In genomic region chr5:171963416-171963815, GRCh38 we compare ENCODE assay signal across 21 cellular contexts.
"Had no signal": no experiment of that assay in that cellular context is flagged by ENCODE, and none has a peak within 500 bp of the region (broad histone marks: within the 10 kb centered on the region; RNA-seq: fewer than 3 reads in every experiment).

No MANE protein-coding gene starts in this region.

- H3K9me3 ChIP-seq: gastrocnemius medialis, heart left ventricle, prostate gland, right atrium auricular region, tibial artery had no signal

- ATAC-seq: esophagus mucosa; gastrocnemius medialis; heart left ventricle; left lobe of liver; stimulated activated naive CD8-positive, alpha-beta T cell treated with anti-CD3 and anti-CD28 coated beads, Interleukin-15, Interleukin-2, amounts not matched to agents 100 U/mL and 50 U/mL, for 24 hours had no signal

- H3K4me3 Mint-ChIP-seq: activated naive CD8-positive, alpha-beta T cell treated with anti-CD3 and anti-CD28 coated beads, Interleukin-2, amount 10 ng/mL, durations not matched to agents 7 days and 5 days; neural crest cell; T-helper 2 cell treated with Interferon-gamma antibody and Interleukin-4, amounts not matched to agents 5 μg/mL and 100 μg/mL, for 36 hours had no signal

- H3K4me3 ChIP-seq: coronary artery, gastrocnemius medialis, heart left ventricle, prostate gland, right atrium auricular region, tibial artery had no signal

- H3K9me3 Mint-ChIP-seq: activated naive CD8-positive, alpha-beta T cell treated with anti-CD3 and anti-CD28 coated beads, Interleukin-2, amount 10 ng/mL, durations not matched to agents 7 days and 5 days; neural crest cell; T-helper 2 cell treated with Interferon-gamma antibody and Interleukin-4, amounts not matched to agents 5 μg/mL and 100 μg/mL, for 36 hours had no signal

- H3K27ac Mint-ChIP-seq: activated naive CD8-positive, alpha-beta T cell treated with anti-CD3 and anti-CD28 coated beads, Interleukin-2, amount 10 ng/mL, durations not matched to agents 7 days and 5 days; T-helper 2 cell treated with Interferon-gamma antibody and Interleukin-4, amounts not matched to agents 5 μg/mL and 100 μg/mL, for 36 hours had no signal

- H3K27ac ChIP-seq: coronary artery, gastrocnemius medialis, heart left ventricle, prostate gland, right atrium auricular region, tibial artery had no signal

- DNase-seq: activated CD4-positive, CD25-positive, alpha-beta regulatory T cell; activated gamma-delta T cell; activated naive CD8-positive, alpha-beta T cell treated with anti-CD3 and anti-CD28 coated beads, Interleukin-2, amount 10 ng/mL, durations not matched to agents 7 days and 5 days; anterior cingulate cortex; effector CD4-positive, alpha-beta T cell; gastrocnemius medialis; heart left ventricle; kidney; mammary epithelial cell; stimulated activated CD4-positive, alpha-beta T cell treated with anti-CD3 and anti-CD28 coated beads, Interleukin-2, amount 100 ng/mL, for 24 hours; stimulated activated naive CD8-positive, alpha-beta T cell treated with anti-CD3 and anti-CD28 coated beads, Interleukin-15, Interleukin-2, amounts not matched to agents 100 U/mL and 50 U/mL, for 24 hours; substantia nigra; SW 1271; tibial artery had no signal

- H3K4me1 ChIP-seq: prostate gland had no signal

- H3K27me3 Mint-ChIP-seq: activated naive CD8-positive, alpha-beta T cell treated with anti-CD3 and anti-CD28 coated beads, Interleukin-2, amount 10 ng/mL, durations not matched to agents 7 days and 5 days had no signal

- H3K36me3 ChIP-seq: gastrocnemius medialis, prostate gland, right atrium auricular region, tibial artery had no signal
